In the genomic region with DNA sequence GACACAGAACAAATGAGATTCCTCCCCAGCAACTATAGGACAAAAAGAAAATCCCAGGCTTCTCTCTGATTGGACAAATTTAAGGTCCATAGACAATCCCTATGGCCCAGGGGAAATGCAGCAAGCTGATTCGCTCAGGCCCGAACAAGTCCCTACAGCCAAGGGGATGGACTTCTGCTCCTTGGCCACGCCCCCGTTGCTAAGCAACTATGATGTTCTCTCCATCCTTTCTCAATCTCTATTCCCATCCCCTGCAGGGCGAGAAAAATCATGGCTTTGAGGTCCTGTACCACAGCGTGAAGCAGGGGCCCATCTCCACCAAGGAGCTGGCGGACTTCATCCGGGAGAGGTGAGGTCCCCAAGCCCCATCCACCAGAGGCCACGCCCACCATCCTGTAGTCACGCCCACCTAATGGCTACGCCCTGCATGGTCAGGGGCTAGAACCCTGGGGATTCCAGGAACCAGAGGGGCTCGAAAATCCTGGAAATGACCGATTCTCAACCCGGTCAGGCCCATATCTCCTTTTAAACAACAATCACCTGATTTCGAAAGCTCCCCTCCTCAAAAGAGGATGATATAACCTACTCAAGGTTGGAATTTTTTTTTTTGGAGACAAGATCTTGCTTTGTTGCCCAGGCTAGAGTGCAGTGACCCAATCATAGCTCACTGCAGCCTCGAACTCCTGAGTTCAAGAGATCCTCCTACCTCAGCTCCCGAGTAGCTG, we compare ENCODE assay signal across 8 cellular contexts. TPM values are rescaled to one million over a fixed set of nuclear protein-coding genes. Genes with fewer than 3 reads are reported as not detected.
DNase-seq lines count a peak whose midpoint lies in the region; TF ChIP-seq lines count a peak whose summit lies in the region.

No MANE protein-coding gene starts in this region.

- in situ Hi-C loops in GM13976 (cut with MboI; ENCODE audit: low sequenced_read_pairs, unreplicated experiment), result no loop called here

- H3K4me3 ChIP-seq in Karpas-422 (ENCODE audit: low read length) (no peak overlapping the region), WERI-Rb-1 (ENCODE audit: low read depth, low read length) (no peak overlapping the region), left ventricle myocardium inferior (no peak overlapping the region)

- no peak overlapping the region for H2AFZ ChIP-seq in Karpas-422 (ENCODE audit: low read length)

- TF ChIP-seq CTCF in WERI-Rb-1 (IDR thresholded peaks at IDR 0.05; ENCODE audit: low read depth, low read length) (no peak), left ventricle myocardium inferior (IDR thresholded peaks at IDR 0.05; ENCODE audit: borderline replicate concordance) (no peak), GM13976 (IDR thresholded peaks at IDR 0.05; ENCODE audit: borderline replicate concordance, control extremely low read depth, extremely low read depth, insufficient read depth, missing control alignments) (no peak)

- H3K27me3 ChIP-seq in Karpas-422 (ENCODE audit: low read length), result no peaks in the 10 kb centered on the region
- no peaks in the 10 kb centered on the region for H3K27me3 ChIP-seq in WERI-Rb-1 (ENCODE audit: insufficient read depth, low read depth, severe bottlenecking)
- peaks cover 20% of the 10 kb centered on the region for H3K27me3 ChIP-seq in left ventricle myocardium inferior (ENCODE audit: low read depth)

- H3K9me3 ChIP-seq in Karpas-422 (ENCODE audit: low read length) (no peaks in the 10 kb centered on the region), WERI-Rb-1 (ENCODE audit: severe bottlenecking) (no peaks in the 10 kb centered on the region), left ventricle myocardium inferior (replicated peaks) (no peaks in the 10 kb centered on the region)

- no peaks in the 10 kb centered on the region for H3K79me2 ChIP-seq in Karpas-422 (ENCODE audit: low read length)

- no peaks in the 10 kb centered on the region for H3K9me2 ChIP-seq in Karpas-422 (replicated peaks; ENCODE audit: insufficient read depth, low read length)

- no peak overlapping the region for H3K9ac ChIP-seq in Karpas-422 (ENCODE audit: low read length)

- H4K20me1 ChIP-seq in Karpas-422 (ENCODE audit: insufficient read depth, low read depth, low read length), result no peaks in the 10 kb centered on the region

- intact Hi-C loops in left ventricle myocardium inferior (cut with micrococcal nuclease), result no loop called here

- H3K27ac ChIP-seq in Karpas-422 (ENCODE audit: low read length) (no peak overlapping the region), WERI-Rb-1 (no peak overlapping the region), left ventricle myocardium inferior (replicated peaks) (no peak overlapping the region)

- peaks cover 14% of the 10 kb centered on the region for H3K36me3 ChIP-seq in Karpas-422 (ENCODE audit: insufficient read depth, low read length)
- H3K36me3 ChIP-seq in WERI-Rb-1, result peaks cover 6% of the 10 kb centered on the region; the same call in 1 of the 2 replicates
- no peaks in the 10 kb centered on the region for H3K36me3 ChIP-seq in left ventricle myocardium inferior

- H3K4me2 ChIP-seq in Karpas-422 (ENCODE audit: low read depth, low read length, poor library complexity, severe bottlenecking), result no peak overlapping the region

- H3K4me1 ChIP-seq in Karpas-422 (ENCODE audit: low read length) (peaks cover 19% of the 10 kb centered on the region), left ventricle myocardium inferior (peaks cover 10% of the 10 kb centered on the region)

- peak; percentile 86 for DNase-seq in DMS 273 (lab: John Stamatoyannopoulos, UW; ENCODE audit: unreplicated experiment)
- DNase-seq in Karpas-422, result peak; percentile 86
- peak; percentile 53 for DNase-seq in WERI-Rb-1
- DNase-seq in iPS-NIHi7 (ENCODE audit: extremely low spot score), result peak; percentile 89
- no peak for DNase-seq in DMS79 treated with DMSO at 0.1 percent for 48 hours (lab: John Stamatoyannopoulos, UW)
- no peak for DNase-seq in left ventricle myocardium inferior
- no peak for DNase-seq in GM13976 (ENCODE audit: low spot score)
- no peak for DNase-seq in NCI-H187 treated with DMSO at 0.1 percent for 48 hours (lab: John Stamatoyannopoulos, UW)

RNA-seq across cellular contexts. Expression of a gene that starts 11.4 kb away (rescaled TPM):
- 16.6 and 40.4 TPM in 2 replicates for total RNA-seq in Karpas-422 (2014; rRNA removed; shearing (Covaris generic); ENCODE audit: low replicate concordance)
- total RNA-seq in left ventricle myocardium inferior, result 0.71 TPM

RNA-seq across cellular contexts. Expression of a gene that starts 32.3 kb away (rescaled TPM):
- total RNA-seq in Karpas-422 (2014; rRNA removed; shearing (Covaris generic); ENCODE audit: low replicate concordance), result not detected in 2 replicates
- total RNA-seq in left ventricle myocardium inferior, result not detected

RNA-seq across cellular contexts. Expression of a gene that starts 43.4 kb away (rescaled TPM):
- 22.9 and 34.6 TPM in 2 replicates for total RNA-seq in Karpas-422 (2014; rRNA removed; shearing (Covaris generic); ENCODE audit: low replicate concordance)
- total RNA-seq in left ventricle myocardium inferior, result 21.4 TPM

RNA-seq across cellular contexts. Expression of a gene that starts 58.7 kb away (rescaled TPM):
- not detected in 2 replicates for total RNA-seq in Karpas-422 (2014; rRNA removed; shearing (Covaris generic); ENCODE audit: low replicate concordance)
- total RNA-seq in left ventricle myocardium inferior, result not detected

Comparison
In these comparisons a context has a peak if more than half of its experiments do, and no peak if none do; other contexts are left out.
1. DNase-seq: peak in DMS 273 (single experiment), Karpas-422 (single experiment), WERI-Rb-1 (single experiment) and iPS-NIHi7 (single experiment); none in DMS79 treated with DMSO at 0.1 percent for 48 hours (single experiment), left ventricle myocardium inferior (single experiment), GM13976 (single experiment) and NCI-H187 treated with DMSO at 0.1 percent for 48 hours (single experiment).
2. RNA of a gene that starts 11.4 kb away (total RNA-seq): 16.6 to 40.4 TPM in Karpas-422; 0.71 TPM in left ventricle myocardium inferior (single experiment); every median in the first group is over 10 times any median in the second.